8 cellular contexts compared by ENCODE assay signal in the genomic region with DNA sequence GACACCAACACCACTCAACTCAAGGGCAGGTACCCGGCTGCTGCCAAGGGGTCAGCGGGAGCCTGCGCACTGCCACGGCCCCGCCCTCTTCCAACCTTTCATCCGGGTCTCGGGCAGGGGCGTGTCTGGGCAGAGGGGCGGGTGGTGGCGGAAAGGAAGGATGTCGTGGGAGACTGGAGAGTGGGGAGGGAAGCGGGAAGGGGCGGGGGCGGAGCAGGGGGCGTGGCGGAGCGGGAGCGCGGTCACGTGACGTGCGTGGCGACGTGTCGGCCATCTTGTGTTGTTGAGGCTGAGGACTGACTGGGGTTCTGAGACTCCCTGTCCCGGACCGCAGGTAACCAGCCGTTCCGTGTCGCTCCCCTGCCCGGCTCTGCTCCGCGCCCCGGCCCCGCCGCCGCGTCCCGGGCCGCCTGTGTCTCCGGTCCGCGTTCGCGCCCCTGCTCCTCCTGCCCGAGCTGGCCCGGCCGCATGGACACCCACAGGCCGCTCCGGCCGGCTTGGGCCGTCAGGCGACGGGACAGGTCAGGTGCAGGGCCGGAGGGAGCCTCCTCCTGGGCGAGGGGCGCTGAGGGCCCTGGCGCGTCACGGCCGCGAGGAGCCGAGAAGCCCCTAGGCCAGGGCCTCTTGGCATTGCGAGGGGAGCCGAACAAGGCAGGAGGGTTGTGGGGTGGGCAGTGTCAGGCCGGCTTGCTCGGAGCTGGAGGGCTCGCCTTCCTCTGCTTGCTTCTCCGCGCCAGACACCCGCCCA. TPM values are rescaled to one million over a fixed set of nuclear protein-coding genes. Genes with fewer than 3 reads are reported as not detected.
DNase-seq lines count a peak whose midpoint lies in the region; ATAC-seq and TF ChIP-seq lines count a peak whose summit lies in the region.

A gene with protein sequence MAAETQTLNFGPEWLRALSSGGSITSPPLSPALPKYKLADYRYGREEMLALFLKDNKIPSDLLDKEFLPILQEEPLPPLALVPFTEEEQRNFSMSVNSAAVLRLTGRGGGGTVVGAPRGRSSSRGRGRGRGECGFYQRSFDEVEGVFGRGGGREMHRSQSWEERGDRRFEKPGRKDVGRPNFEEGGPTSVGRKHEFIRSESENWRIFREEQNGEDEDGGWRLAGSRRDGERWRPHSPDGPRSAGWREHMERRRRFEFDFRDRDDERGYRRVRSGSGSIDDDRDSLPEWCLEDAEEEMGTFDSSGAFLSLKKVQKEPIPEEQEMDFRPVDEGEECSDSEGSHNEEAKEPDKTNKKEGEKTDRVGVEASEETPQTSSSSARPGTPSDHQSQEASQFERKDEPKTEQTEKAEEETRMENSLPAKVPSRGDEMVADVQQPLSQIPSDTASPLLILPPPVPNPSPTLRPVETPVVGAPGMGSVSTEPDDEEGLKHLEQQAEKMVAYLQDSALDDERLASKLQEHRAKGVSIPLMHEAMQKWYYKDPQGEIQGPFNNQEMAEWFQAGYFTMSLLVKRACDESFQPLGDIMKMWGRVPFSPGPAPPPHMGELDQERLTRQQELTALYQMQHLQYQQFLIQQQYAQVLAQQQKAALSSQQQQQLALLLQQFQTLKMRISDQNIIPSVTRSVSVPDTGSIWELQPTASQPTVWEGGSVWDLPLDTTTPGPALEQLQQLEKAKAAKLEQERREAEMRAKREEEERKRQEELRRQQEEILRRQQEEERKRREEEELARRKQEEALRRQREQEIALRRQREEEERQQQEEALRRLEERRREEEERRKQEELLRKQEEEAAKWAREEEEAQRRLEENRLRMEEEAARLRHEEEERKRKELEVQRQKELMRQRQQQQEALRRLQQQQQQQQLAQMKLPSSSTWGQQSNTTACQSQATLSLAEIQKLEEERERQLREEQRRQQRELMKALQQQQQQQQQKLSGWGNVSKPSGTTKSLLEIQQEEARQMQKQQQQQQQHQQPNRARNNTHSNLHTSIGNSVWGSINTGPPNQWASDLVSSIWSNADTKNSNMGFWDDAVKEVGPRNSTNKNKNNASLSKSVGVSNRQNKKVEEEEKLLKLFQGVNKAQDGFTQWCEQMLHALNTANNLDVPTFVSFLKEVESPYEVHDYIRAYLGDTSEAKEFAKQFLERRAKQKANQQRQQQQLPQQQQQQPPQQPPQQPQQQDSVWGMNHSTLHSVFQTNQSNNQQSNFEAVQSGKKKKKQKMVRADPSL (N-terminal part only) (plus strand): TSS at position 273 of the 748 bp plus-strand sequence. CDS start 37,867 bp downstream, outside the sequence.

- peak; percentile 17 to 76 for TF ChIP-seq EP300 in tibial nerve (IDR thresholded peaks at IDR 0.05)

- intact Hi-C loops in cardiac septum (cut with DNase I), result loop anchor here (5.0 to 10.0 kb wide), 2 partner anchors 65 to 358 kb away; a partner anchor contains a TSS

- H2AK5ac ChIP-seq in trophoblast cell (ENCODE audit: low read length), result peak within 1 kb of the TSS; percentile 100

- H3K9me3 ChIP-seq in trophoblast cell (ENCODE audit: insufficient read depth, low read depth, low read length) (no peaks in the 10 kb centered on the region), tibial nerve (no peaks in the 10 kb centered on the region)

- peak within 1 kb of the TSS; percentile 99 for H3K9ac ChIP-seq in trophoblast cell (ENCODE audit: low read length)

- peak within 1 kb of the TSS; percentile 99 for H3K18ac ChIP-seq in trophoblast cell (ENCODE audit: low read length)

- no peaks in the 10 kb centered on the region for H3K27me3 ChIP-seq in trophoblast cell (ENCODE audit: insufficient read depth, low read length)
- H3K27me3 ChIP-seq in tibial nerve, result no peaks in the 10 kb centered on the region

- in situ Hi-C loops in GM13976 (cut with MboI; ENCODE audit: low sequenced_read_pairs, unreplicated experiment), result no loop called here

- H3K4ac ChIP-seq in trophoblast cell (ENCODE audit: low read depth, low read length), result peak within 1 kb of the TSS; percentile 87

- peak within 1 kb of the TSS; percentile 82 for H2BK5ac ChIP-seq in trophoblast cell (ENCODE audit: low read depth, low read length, poor library complexity)

- peaks cover 16% of the 10 kb centered on the region for H3K79me2 ChIP-seq in trophoblast cell (ENCODE audit: control insufficient read depth, insufficient read depth, low read length, poor library complexity)

- H3K4me1 ChIP-seq in trophoblast cell (ENCODE audit: control insufficient read depth in 1 of 2, insufficient read depth in 2 of 2, low read length in 2 of 2) (peaks cover 5 to 6% of the 10 kb centered on the region in 2 experiments), tibial nerve (peaks cover 0 to 45% (median 25%) of the 10 kb centered on the region in 4 donors)

- H4K91ac ChIP-seq in trophoblast cell (ENCODE audit: low read depth, low read length), result peak within 1 kb of the TSS; percentile 96

- H3K36me3 ChIP-seq in trophoblast cell (ENCODE audit: control insufficient read depth in 1 of 2, insufficient read depth in 2 of 2, low read length in 2 of 2) (peaks cover 0 to 2% of the 10 kb centered on the region in 2 experiments), tibial nerve (no peaks in the 10 kb centered on the region)

- 0 to 1% (median 1%) methylated on average over 55 to 71 of the region's 71 CpGs for WGBS in adipose tissue, 3 donors
- WGBS in trophoblast cell (ENCODE audit: extremely low coverage, insufficient coverage, insufficient read length), result no CpG with 5 or more reads among the region's 71 CpGs
- WGBS in tibial nerve, 2 donors, result 0 to 1% methylated on average over 35 to 50 of the region's 71 CpGs

- peak; percentile 72 for ATAC-seq in HG02870 (IDR thresholded peaks at IDR 0.05; ENCODE audit: unreplicated experiment)

- peak; percentile 99 for DNase-seq in GM13976 (ENCODE audit: low spot score)
- peak; percentile 79 for DNase-seq in NCI-H146 treated with DMSO at 0.1 percent for 48 hours (lab: John Stamatoyannopoulos, UW; ENCODE audit: unreplicated experiment)
- DNase-seq in T-helper 1 cell, result peak; percentile 84 to 97 (median 88)
- DNase-seq in cardiac septum (ENCODE audit: low spot score), result peak; percentile 98
- peak; percentile 98 for DNase-seq in trophoblast cell
- DNase-seq in tibial nerve (ENCODE audit: low spot score in 2 of 2), result peak; percentile 92 to 93

- H2BK12ac ChIP-seq in trophoblast cell (ENCODE audit: low read length), result no peak within 1 kb of the TSS

- peak within 1 kb of the TSS; percentile 95 for H3K14ac ChIP-seq in trophoblast cell (ENCODE audit: low read length)

- TF ChIP-seq POLR2A in tibial nerve (IDR thresholded peaks at IDR 0.05), result peak in 1 of 2 donors; percentile 63

- peak within 1 kb of the TSS; percentile 99 for H3K4me3 ChIP-seq in trophoblast cell (ENCODE audit: low read depth, low read length)
- H3K4me3 ChIP-seq in tibial nerve, result peak within 1 kb of the TSS; percentile 83 to 94 (median 88)

- peak within 1 kb of the TSS; percentile 99 for H4K8ac ChIP-seq in trophoblast cell (ENCODE audit: low read depth, low read length)

- TF ChIP-seq CTCF in GM13976 (IDR thresholded peaks at IDR 0.05; ENCODE audit: borderline replicate concordance, control extremely low read depth, extremely low read depth, insufficient read depth, missing control alignments) (no peak), tibial nerve (IDR thresholded peaks at IDR 0.05) (peak in 1 of 5 experiments; percentile 36)

- peak within 1 kb of the TSS; percentile 99 for H2AFZ ChIP-seq in trophoblast cell (ENCODE audit: insufficient read depth, low read length, poor library complexity)

- H3K27ac ChIP-seq in adipose tissue (ENCODE audit: low read depth, low read length) (peak within 1 kb of the TSS; percentile 86), trophoblast cell (ENCODE audit: low read depth, low read length) (peak within 1 kb of the TSS; percentile 91), tibial nerve (peak within 1 kb of the TSS; percentile 91 to 99 (median 95))

- peaks cover 9% of the 10 kb centered on the region for H3K79me1 ChIP-seq in trophoblast cell (ENCODE audit: low read length)

- peak within 1 kb of the TSS; percentile 85 for H3K4me2 ChIP-seq in trophoblast cell (ENCODE audit: low read length)

- peak within 1 kb of the TSS; percentile 95 for H2BK120ac ChIP-seq in trophoblast cell (ENCODE audit: insufficient read depth, low read length, poor library complexity)

- no peak within 1 kb of the TSS for H3K23ac ChIP-seq in trophoblast cell (ENCODE audit: low read length)

- H4K12ac ChIP-seq in trophoblast cell (ENCODE audit: low read depth, low read length), result peak within 1 kb of the TSS; percentile 96

RNA-seq across cellular contexts. Expression of the gene that starts here (rescaled TPM):
- polyA plus RNA-seq in adipose tissue, result 10 to 100 TPM; 14.6 to 23.6 (median 17.0) TPM
- total RNA-seq in cardiac septum (62.5 TPM), tibial nerve (100 to 1,000 TPM in 2 of 4 donors, 10 to 100 TPM in 2; 66.0 to 106 (median 86.4) TPM)
- 38.9 and 40.7 TPM in 2 replicates for polyA plus RNA-seq in trophoblast cell (2013)

Comparison
In these comparisons a context has a peak if more than half of its experiments do, and no peak if none do; other contexts are left out.
1. Peak in every context shown above with its lines: DNase-seq, ATAC-seq, H3K4me3 ChIP-seq and H3K27ac ChIP-seq.